In the genomic region with DNA sequence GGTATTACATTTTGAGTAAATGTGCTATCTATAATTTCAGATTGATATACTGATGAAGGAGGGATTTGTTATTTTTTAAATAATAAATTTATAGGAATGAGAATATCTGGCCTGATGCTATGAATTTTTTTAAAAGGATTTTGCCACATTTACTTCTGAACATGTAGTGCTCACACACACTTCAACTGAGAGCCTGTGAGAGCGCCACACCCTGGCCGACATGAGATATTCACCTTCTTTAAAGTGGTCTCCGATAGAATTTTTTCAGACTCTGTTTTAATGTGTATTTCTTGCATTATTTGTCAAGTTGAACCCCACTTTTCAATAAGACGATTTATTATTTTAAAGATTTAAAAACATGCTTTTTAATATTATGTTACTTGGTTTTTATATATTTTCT, we compare ENCODE assay signal across 8 cellular contexts.
DNase-seq lines count a peak whose midpoint lies in the region; ATAC-seq lines count a peak whose summit lies in the region.
"Had no signal": no experiment of that assay in that cellular context is flagged by ENCODE, and none has a peak within 500 bp of the region (broad histone marks: within the 10 kb centered on the region; RNA-seq: fewer than 3 reads in every experiment).

No MANE protein-coding gene starts in this region.

- peak; percentile 51 for DNase-seq in DMS53 treated with DMSO at 0.1 percent for 48 hours (lab: John Stamatoyannopoulos, UW; ENCODE audit: unreplicated experiment)
- peak; percentile 23 for DNase-seq in RKO (ENCODE audit: low spot score)
- DNase-seq in islet precursor cell: peak; percentile 55
- DNase-seq in amniotic stem cell (lab: John Stamatoyannopoulos, UW): no peak
- no peak for DNase-seq in NCI-H2107 treated with DMSO at 0.1 percent for 48 hours (lab: John Stamatoyannopoulos, UW; ENCODE audit: unreplicated experiment)
- no peak for DNase-seq in T-helper 2 cell
- DNase-seq: activated naive CD8-positive, alpha-beta T cell treated with anti-CD3 and anti-CD28 coated beads, Interleukin-2, amount 10 ng/mL, durations not matched to agents 7 days and 5 days had no signal

- peak; percentile 53 for ATAC-seq in GM18868 (IDR thresholded peaks at IDR 0.05; ENCODE audit: unreplicated experiment)

Comparison
In these comparisons a context has a peak if more than half of its experiments do, and no peak if none do; other contexts are left out.
1. DNase-seq: peak in DMS53 treated with DMSO at 0.1 percent for 48 hours (single experiment), RKO (single experiment) and islet precursor cell (single experiment); none in amniotic stem cell (single experiment), NCI-H2107 treated with DMSO at 0.1 percent for 48 hours (single experiment) and T-helper 2 cell (0 of 5).